ENCODE assay signal across 1 cellular context in the genomic region with DNA sequence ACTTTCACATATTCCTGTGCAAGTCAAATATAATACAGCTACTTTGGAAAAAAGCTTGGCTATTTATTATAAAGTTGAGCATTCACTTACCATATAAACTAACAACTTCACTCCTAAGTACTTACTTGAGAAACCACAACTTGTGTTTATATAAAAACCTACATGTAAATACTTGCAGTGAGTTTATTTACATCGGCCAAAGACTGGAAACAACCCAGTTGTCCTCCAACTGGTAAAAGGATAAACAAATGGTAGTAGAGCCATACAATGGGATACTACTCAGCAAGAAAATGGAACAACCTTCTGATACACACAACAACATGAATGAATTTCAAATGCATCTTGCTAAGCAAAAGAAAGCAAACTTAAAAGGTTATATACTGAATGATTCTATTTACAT.
TF ChIP-seq lines count a peak whose summit lies in the region.

No MANE protein-coding gene starts in this region.

TF ChIP-seq in K562, 482 proteins besides CTCF, POLR2A, EP300 and RAD21 (continued from another document):
- TF ChIP-seq, protein P1, sequence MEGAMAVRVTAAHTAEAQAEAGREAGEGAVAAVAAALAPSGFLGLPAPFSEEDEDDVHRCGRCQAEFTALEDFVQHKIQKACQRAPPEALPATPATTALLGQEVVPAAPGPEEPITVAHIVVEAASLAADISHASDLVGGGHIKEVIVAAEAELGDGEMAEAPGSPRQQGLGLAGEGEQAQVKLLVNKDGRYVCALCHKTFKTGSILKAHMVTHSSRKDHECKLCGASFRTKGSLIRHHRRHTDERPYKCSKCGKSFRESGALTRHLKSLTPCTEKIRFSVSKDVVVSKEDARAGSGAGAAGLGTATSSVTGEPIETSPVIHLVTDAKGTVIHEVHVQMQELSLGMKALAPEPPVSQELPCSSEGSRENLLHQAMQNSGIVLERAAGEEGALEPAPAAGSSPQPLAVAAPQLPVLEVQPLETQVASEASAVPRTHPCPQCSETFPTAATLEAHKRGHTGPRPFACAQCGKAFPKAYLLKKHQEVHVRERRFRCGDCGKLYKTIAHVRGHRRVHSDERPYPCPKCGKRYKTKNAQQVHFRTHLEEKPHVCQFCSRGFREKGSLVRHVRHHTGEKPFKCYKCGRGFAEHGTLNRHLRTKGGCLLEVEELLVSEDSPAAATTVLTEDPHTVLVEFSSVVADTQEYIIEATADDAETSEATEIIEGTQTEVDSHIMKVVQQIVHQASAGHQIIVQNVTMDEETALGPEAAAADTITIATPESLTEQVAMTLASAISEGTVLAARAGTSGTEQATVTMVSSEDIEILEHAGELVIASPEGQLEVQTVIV (CRISPR knock-in tag; IDR thresholded peaks at IDR 0.05; ENCODE audit: borderline replicate concordance) = no peak
- TF ChIP-seq MITF (IDR thresholded peaks at IDR 0.05) (no peak), CCNT2 (IDR thresholded peaks at IDR 0.05; ENCODE audit: borderline replicate concordance, extremely low read depth, insufficient read length, low read depth, low read length) (no peak), PHF21A (IDR thresholded peaks at IDR 0.05; ENCODE audit: borderline replicate concordance, low read depth) (no peak), HINFP (tag; conservative IDR thresholded peaks at IDR 0.05; ENCODE audit: low read depth) (no peak)
TF ChIP-seq in K562: peak in this region for 0.
